35 cellular contexts compared by ENCODE assay signal in the genomic region with DNA sequence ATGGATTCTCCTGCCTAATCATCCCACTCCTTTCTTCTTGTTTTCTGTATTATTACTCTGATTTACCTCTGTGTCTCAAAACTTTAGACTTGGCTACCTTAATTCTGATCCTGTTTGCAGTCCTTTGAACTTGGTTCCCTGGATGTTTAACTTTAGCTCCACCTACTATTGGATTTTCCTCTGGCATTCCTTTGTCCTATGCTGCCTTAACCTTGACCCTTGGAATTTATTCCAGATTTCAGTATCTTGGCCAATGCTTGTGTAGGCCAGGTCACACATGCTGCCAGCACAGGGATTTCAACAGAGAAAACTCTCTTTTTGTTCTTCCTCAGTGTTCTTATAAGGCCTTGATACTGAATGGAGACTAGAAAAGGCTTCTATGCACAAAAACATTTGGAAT.
"Had no signal": no experiment of that assay in that cellular context is flagged by ENCODE, and none has a peak within 500 bp of the region (broad histone marks: within the 10 kb centered on the region; RNA-seq: fewer than 3 reads in every experiment).

No MANE protein-coding gene starts in this region.

- ATAC-seq: activated CD8-positive, alpha-beta T cell treated with anti-CD3 and anti-CD28 coated beads for 36 hours; activated naive CD4-positive, alpha-beta T cell treated with anti-CD3 and anti-CD28 coated beads, Interleukin-2, amount 50 U/mL, for 72 hours; activated T-cell treated with anti-CD3 and anti-CD28 coated beads, Interleukin-2, amount 50 U/mL, for 4 hours; activated T-cell treated with anti-CD3 and anti-CD28 coated beads, Interleukin-2, amount 50 U/mL, for 72 hours; activated T-helper 17 cell treated with anti-CD3 and anti-CD28 coated beads, Interleukin-2, amount 50 U/mL, for 72 hours had no signal

- FAIRE-seq: TTC549 had no signal

- H3K27ac Mint-ChIP-seq: activated B cell treated with CpG ODN at 0.5 μM for 24 hours; activated CD4-positive, alpha-beta memory T cell treated with anti-CD3 and anti-CD28 coated beads for 36 hours; activated CD4-positive, alpha-beta T cell treated with anti-CD3 and anti-CD28 coated beads, Interleukin-2, amount 10 ng/mL, durations not matched to agents 24 days and 14 days; activated CD8-positive, alpha-beta T cell treated with anti-CD3 and anti-CD28 coated beads for 36 hours; activated naive CD4-positive, alpha-beta T cell treated with anti-CD3 and anti-CD28 coated beads for 36 hours; activated naive CD4-positive, alpha-beta T cell treated with anti-CD3 and anti-CD28 coated beads, Interleukin-2, amount 50 U/mL, for 72 hours; activated naive CD8-positive, alpha-beta T cell treated with anti-CD3 and anti-CD28 coated beads for 36 hours; activated T-cell treated with anti-CD3 and anti-CD28 coated beads, Interleukin-2, amount 50 U/mL, for 72 hours; activated T-helper 1 cell treated with anti-CD3 and anti-CD28 coated beads, Interleukin-12 subunit alpha, Interleukin-12 subunit beta, Interleukin-2, Interleukin-4 antibody, amounts not matched to agents 30 ng/mL and 10 ng/mL and 1 ng/mL, durations not matched to agents 14 hours and 24 hours and 36 hours; activated T-helper 17 cell treated with anti-CD3 and anti-CD28 coated beads, Interleukin-2, amount 50 U/mL, for 72 hours; T-helper 1 cell treated with Interleukin-12 subunit alpha and Interleukin-12 subunit beta and Interleukin-4 antibody, amounts not matched to agents 30 μg/mL and 1 μg/mL, for 36 hours; T-helper 2 cell treated with Interferon-gamma antibody and Interleukin-4, amounts not matched to agents 5 μg/mL and 100 μg/mL, for 36 hours had no signal

- DNase-seq: activated B cell treated with CpG ODN at 0.5 μM for 24 hours; activated CD4-positive, alpha-beta memory T cell treated with anti-CD3 and anti-CD28 coated beads for 36 hours; activated CD4-positive, alpha-beta T cell treated with anti-CD3 and anti-CD28 coated beads for 4 hours; activated CD4-positive, alpha-beta T cell treated with anti-CD3 and anti-CD28 coated beads, Interleukin-2, amount 10 ng/mL, durations not matched to agents 24 days and 14 days; activated CD4-positive, alpha-beta T cell treated with anti-CD3 and anti-CD28 coated beads, Interleukin-2, amount 50 U/mL, for 1 hour; activated CD4-positive, alpha-beta T cell treated with anti-CD3 and anti-CD28 coated beads, Interleukin-2, amount 50 U/mL, for 4 hours; activated CD4-positive, CD25-positive, alpha-beta regulatory T cell treated with anti-CD3 and anti-CD28 coated beads, Interleukin-2, amount 50 U/mL, for 72 hours; activated CD8-positive, alpha-beta memory T cell treated with anti-CD3 and anti-CD28 coated beads, Interleukin-2, amount 50 U/mL, for 4 hours; activated CD8-positive, alpha-beta T cell treated with anti-CD3 and anti-CD28 coated beads for 36 hours; activated effector memory CD4-positive, alpha-beta T cell treated with anti-CD3 and anti-CD28 coated beads, Interleukin-2, amount 50 U/mL, for 16 hours; activated gamma-delta T cell treated with Interleukin-2 at 50 U/mL for 16 hours; activated naive CD4-positive, alpha-beta T cell; activated naive CD4-positive, alpha-beta T cell treated with anti-CD3 and anti-CD28 coated beads for 36 hours; activated naive CD4-positive, alpha-beta T cell treated with anti-CD3 and anti-CD28 coated beads, Interleukin-2, amount 50 U/mL, for 16 hours; activated naive CD8-positive, alpha-beta T cell treated with anti-CD3 and anti-CD28 coated beads for 36 hours; activated T-cell treated with anti-CD3 and anti-CD28 coated beads for 4 hours; activated T-cell treated with anti-CD3 and anti-CD28 coated beads, Interleukin-2, amount 50 U/mL, for 1 hour; activated T-cell treated with anti-CD3 and anti-CD28 coated beads, Interleukin-2, amount 50 U/mL, for 4 hours; activated T-cell treated with anti-CD3 and anti-CD28 coated beads, Interleukin-2, amount 50 U/mL, for 72 hours; adrenal gland; amniotic stem cell; aorta; brain microvascular endothelial cell; central memory CD4-positive, alpha-beta T cell; T-helper 1 cell; T-helper 2 cell; T-helper 9 cell had no signal

- H3K36me3 ChIP-seq: adrenal gland, brain microvascular endothelial cell, breast epithelium had no signal

- H3K4me1 ChIP-seq: adrenal gland, breast epithelium had no signal

- H3K9me3 ChIP-seq: adrenal gland, breast epithelium had no signal

- H3K4me3 ChIP-seq: adrenal gland, breast epithelium had no signal

- H3K4me3 Mint-ChIP-seq: activated B cell treated with CpG ODN at 0.5 μM for 24 hours; activated CD4-positive, alpha-beta memory T cell treated with anti-CD3 and anti-CD28 coated beads for 36 hours; activated CD4-positive, alpha-beta T cell treated with anti-CD3 and anti-CD28 coated beads, Interleukin-2, amount 10 ng/mL, durations not matched to agents 24 days and 14 days; activated CD8-positive, alpha-beta T cell treated with anti-CD3 and anti-CD28 coated beads for 36 hours; activated naive CD4-positive, alpha-beta T cell treated with anti-CD3 and anti-CD28 coated beads for 36 hours; activated naive CD8-positive, alpha-beta T cell treated with anti-CD3 and anti-CD28 coated beads for 36 hours; activated T-cell treated with anti-CD3 and anti-CD28 coated beads, Interleukin-2, amount 50 U/mL, for 4 hours; activated T-cell treated with anti-CD3 and anti-CD28 coated beads, Interleukin-2, amount 50 U/mL, for 72 hours; activated T-helper 1 cell treated with anti-CD3 and anti-CD28 coated beads, Interleukin-12 subunit alpha, Interleukin-12 subunit beta, Interleukin-2, Interleukin-4 antibody, amounts not matched to agents 30 ng/mL and 10 ng/mL and 1 ng/mL, durations not matched to agents 14 hours and 24 hours and 36 hours; activated T-helper 17 cell treated with anti-CD3 and anti-CD28 coated beads, Interleukin-2, amount 50 U/mL, for 72 hours; T-helper 1 cell treated with Interleukin-12 subunit alpha and Interleukin-12 subunit beta and Interleukin-4 antibody, amounts not matched to agents 30 μg/mL and 1 μg/mL, for 36 hours; T-helper 2 cell treated with Interferon-gamma antibody and Interleukin-4, amounts not matched to agents 5 μg/mL and 100 μg/mL, for 36 hours had no signal

- H3K9me3 Mint-ChIP-seq: activated B cell treated with CpG ODN at 0.5 μM for 24 hours; activated CD4-positive, alpha-beta memory T cell treated with anti-CD3 and anti-CD28 coated beads for 36 hours; activated CD4-positive, alpha-beta T cell treated with anti-CD3 and anti-CD28 coated beads, Interleukin-2, amount 10 ng/mL, durations not matched to agents 24 days and 14 days; activated CD8-positive, alpha-beta T cell treated with anti-CD3 and anti-CD28 coated beads for 36 hours; activated naive CD4-positive, alpha-beta T cell treated with anti-CD3 and anti-CD28 coated beads for 36 hours; activated naive CD4-positive, alpha-beta T cell treated with anti-CD3 and anti-CD28 coated beads, Interleukin-2, amount 50 U/mL, for 72 hours; activated naive CD8-positive, alpha-beta T cell treated with anti-CD3 and anti-CD28 coated beads for 36 hours; activated T-cell treated with anti-CD3 and anti-CD28 coated beads, Interleukin-2, amount 50 U/mL, for 4 hours; activated T-cell treated with anti-CD3 and anti-CD28 coated beads, Interleukin-2, amount 50 U/mL, for 72 hours; activated T-helper 1 cell treated with anti-CD3 and anti-CD28 coated beads, Interleukin-12 subunit alpha, Interleukin-12 subunit beta, Interleukin-2, Interleukin-4 antibody, amounts not matched to agents 30 ng/mL and 10 ng/mL and 1 ng/mL, durations not matched to agents 14 hours and 24 hours and 36 hours; activated T-helper 17 cell treated with anti-CD3 and anti-CD28 coated beads, Interleukin-2, amount 50 U/mL, for 72 hours; T-helper 1 cell treated with Interleukin-12 subunit alpha and Interleukin-12 subunit beta and Interleukin-4 antibody, amounts not matched to agents 30 μg/mL and 1 μg/mL, for 36 hours; T-helper 2 cell treated with Interferon-gamma antibody and Interleukin-4, amounts not matched to agents 5 μg/mL and 100 μg/mL, for 36 hours had no signal

- H3K27ac ChIP-seq: adrenal gland, brain microvascular endothelial cell, breast epithelium, VCaP had no signal

- H3K27me3 ChIP-seq: adrenal gland, brain microvascular endothelial cell, breast epithelium had no signal

- H3K36me3 Mint-ChIP-seq: activated CD4-positive, alpha-beta memory T cell treated with anti-CD3 and anti-CD28 coated beads for 36 hours; activated naive CD4-positive, alpha-beta T cell treated with anti-CD3 and anti-CD28 coated beads, Interleukin-2, amount 50 U/mL, for 72 hours; activated naive CD8-positive, alpha-beta T cell treated with anti-CD3 and anti-CD28 coated beads for 36 hours had no signal

- H3K4me1 Mint-ChIP-seq: activated B cell treated with CpG ODN at 0.5 μM for 24 hours; activated CD4-positive, alpha-beta T cell treated with anti-CD3 and anti-CD28 coated beads, Interleukin-2, amount 10 ng/mL, durations not matched to agents 24 days and 14 days; activated naive CD8-positive, alpha-beta T cell treated with anti-CD3 and anti-CD28 coated beads for 36 hours; activated T-helper 17 cell treated with anti-CD3 and anti-CD28 coated beads, Interleukin-2, amount 50 U/mL, for 72 hours had no signal

- H3K27me3 Mint-ChIP-seq: activated CD4-positive, alpha-beta memory T cell treated with anti-CD3 and anti-CD28 coated beads for 36 hours; activated CD4-positive, alpha-beta T cell treated with anti-CD3 and anti-CD28 coated beads, Interleukin-2, amount 10 ng/mL, durations not matched to agents 24 days and 14 days; activated CD8-positive, alpha-beta T cell treated with anti-CD3 and anti-CD28 coated beads for 36 hours; activated naive CD8-positive, alpha-beta T cell treated with anti-CD3 and anti-CD28 coated beads for 36 hours; activated T-helper 17 cell treated with anti-CD3 and anti-CD28 coated beads, Interleukin-2, amount 50 U/mL, for 72 hours had no signal
